ENCODE assay signal across 10 cellular contexts in the genomic region with DNA sequence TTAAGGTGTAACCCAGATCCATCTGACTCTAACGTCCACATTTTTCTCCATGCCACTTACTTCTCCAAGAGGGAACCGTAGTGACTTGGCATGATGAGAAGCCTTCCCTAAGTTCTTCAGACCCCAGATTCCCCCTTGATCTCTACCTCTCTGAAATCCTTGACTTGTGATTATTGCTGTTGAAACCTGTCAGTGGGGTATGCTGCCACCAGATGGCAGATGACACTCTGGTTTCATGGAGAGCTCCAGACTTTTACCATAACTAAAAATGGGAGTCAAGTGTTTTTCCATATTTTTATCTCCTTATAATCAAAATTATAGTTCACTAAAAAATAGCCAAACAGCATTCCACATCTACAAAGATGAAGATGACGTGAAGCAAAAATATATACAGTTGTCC.
DNase-seq lines count a peak whose midpoint lies in the region; ATAC-seq, FAIRE-seq and TF ChIP-seq lines count a peak whose summit lies in the region.
"Had no signal": no experiment of that assay in that cellular context is flagged by ENCODE, and none has a peak within 500 bp of the region (broad histone marks: within the 10 kb centered on the region; RNA-seq: fewer than 3 reads in every experiment).

No MANE protein-coding gene starts in this region.

- FAIRE-seq in keratinocyte (lab: Jason Lieb, UNC) = peak; percentile 95

- no peak overlapping the region for H3K4me3 Mint-ChIP-seq in H9
- H3K4me3 Mint-ChIP-seq in WTC11 = no peak overlapping the region
- H3K4me3 Mint-ChIP-seq: T-helper 1 cell treated with Interleukin-12 subunit alpha and Interleukin-12 subunit beta and Interleukin-4 antibody, amounts not matched to agents 30 μg/mL and 1 μg/mL, for 36 hours had no signal

- H3K14ac ChIP-seq in H9 (ENCODE audit: insufficient read depth, low read length) = no peak overlapping the region

- no peaks in the 10 kb centered on the region for H3K23me2 ChIP-seq in H9 (ENCODE audit: insufficient read length, low read depth, low read length, poor library complexity, severe bottlenecking)

- H3K79me2 ChIP-seq in H9 (ENCODE audit: insufficient read depth, low read length) (no peaks in the 10 kb centered on the region), keratinocyte (ENCODE audit: control insufficient read depth, insufficient read depth, low read length) (no peaks in the 10 kb centered on the region)

- H3K27ac ChIP-seq in H9 (ENCODE audit: insufficient read length, low read depth, low read length) = no peak overlapping the region
- no peak overlapping the region for H3K27ac ChIP-seq in keratinocyte (ENCODE audit: control insufficient read depth, insufficient read depth, low read length)
- no peak overlapping the region for H3K27ac ChIP-seq in tibial nerve

- H3T11ph ChIP-seq in H9 (ENCODE audit: low read length) = no peak overlapping the region

- peak; percentile 56; the same call in 1 of the 2 replicates for ATAC-seq in WTC11

- H3K4me2 ChIP-seq in H9 (ENCODE audit: insufficient read depth, insufficient read length, low read length) (no peak overlapping the region), keratinocyte (ENCODE audit: control insufficient read depth, extremely low read depth, insufficient read depth, low read depth, low read length) (no peak overlapping the region)

- no peak overlapping the region for H4K91ac ChIP-seq in H9 (ENCODE audit: insufficient read length, low read depth, low read length)

- no peaks in the 10 kb centered on the region for H3K27me3 ChIP-seq in H9 (ENCODE audit: insufficient read depth, low read length)
- H3K27me3 ChIP-seq in keratinocyte (ENCODE audit: control insufficient read depth, extremely low read depth, insufficient read depth, low read length) = no peaks in the 10 kb centered on the region
- H3K27me3 ChIP-seq in tibial nerve = no peaks in the 10 kb centered on the region

- H2BK15ac ChIP-seq in H9 (ENCODE audit: low read depth, low read length) = no peak overlapping the region

- no peak overlapping the region for H2BK120ac ChIP-seq in H9 (ENCODE audit: low read depth, low read length, poor library complexity, severe bottlenecking)

- H4K8ac ChIP-seq in H9 (replicated peaks; ENCODE audit: insufficient read length, low read depth, low read length) = no peak overlapping the region

- no peak overlapping the region for H3K18ac ChIP-seq in H9 (ENCODE audit: insufficient read length, low read depth, low read length)

- no peak overlapping the region for H2AK5ac ChIP-seq in H9 (ENCODE audit: insufficient read length, low read length)

- H2BK20ac ChIP-seq in H9 (ENCODE audit: low read depth, low read length, poor library complexity, severe bottlenecking) = no peak overlapping the region

- H3K4me3 ChIP-seq in keratinocyte (ENCODE audit: control insufficient read depth in 2 of 3, extremely low read depth in 1 of 3, insufficient read depth in 2 of 3, low read depth in 1 of 3, low read length in 3 of 3) = no peak overlapping the region
- H3K4me3 ChIP-seq in tibial nerve = no peak overlapping the region

- H3K9me3 Mint-ChIP-seq in H9 (no peaks in the 10 kb centered on the region), WTC11 (no peaks in the 10 kb centered on the region)
- H3K9me3 Mint-ChIP-seq: T-helper 1 cell treated with Interleukin-12 subunit alpha and Interleukin-12 subunit beta and Interleukin-4 antibody, amounts not matched to agents 30 μg/mL and 1 μg/mL, for 36 hours had no signal

- TF ChIP-seq POLR2A in tibial nerve (IDR thresholded peaks at IDR 0.05) = no peak

- no peak overlapping the region for H3K23ac ChIP-seq in H9 (ENCODE audit: insufficient read length, low read depth, low read length)

- TF ChIP-seq CTCF in AG09319 (IDR thresholded peaks at IDR 0.05; ENCODE audit: low read depth, low read length) = peak; percentile 10
- TF ChIP-seq CTCF in H9 (conservative IDR thresholded peaks at IDR 0.05) = peak; percentile 78
- TF ChIP-seq CTCF in WTC11 (IDR thresholded peaks at IDR 0.05) = peak; percentile 40; the same call in 1 of the 2 replicates
- peak; percentile 68 to 71 (median 71) for TF ChIP-seq CTCF in keratinocyte (optimal IDR thresholded peaks at IDR 0.05 in 1 of 3, IDR thresholded peaks at IDR 0.05 in 1 of 3, conservative IDR thresholded peaks at IDR 0.05 in 1 of 3; ENCODE audit: extremely low read depth in 1 of 3, insufficient read depth in 2 of 3, low read length in 3 of 3)
- TF ChIP-seq CTCF in tibial nerve (IDR thresholded peaks at IDR 0.05) = peak in 2 of 5 experiments; percentile 7 to 22

- no peaks in the 10 kb centered on the region for H3K79me1 ChIP-seq in H9 (ENCODE audit: insufficient read depth, low read depth, low read length, poor library complexity, severe bottlenecking)

- H3K4me1 ChIP-seq in H9 (ENCODE audit: insufficient read depth, low read length) (no peaks in the 10 kb centered on the region), keratinocyte (ENCODE audit: control insufficient read depth, extremely low read depth, insufficient read depth, low read length) (no peaks in the 10 kb centered on the region), tibial nerve (peaks cover 0 to 8% (median 3%) of the 10 kb centered on the region in 4 donors)

- H3K27me3 Mint-ChIP-seq in H9 (ENCODE audit: low read depth) (peaks cover 23% of the 10 kb centered on the region), WTC11 (ENCODE audit: low read depth) (no peaks in the 10 kb centered on the region; the same call in 1 of the 2 replicates)

- no peak overlapping the region for H2BK12ac ChIP-seq in H9 (ENCODE audit: insufficient read length, low read depth, low read length)

- H3K4ac ChIP-seq in H9 (ENCODE audit: low read depth, low read length) = no peak overlapping the region

- H4K20me1 ChIP-seq in H9 (ENCODE audit: control insufficient read depth, insufficient read depth, insufficient read length) = no peaks in the 10 kb centered on the region
- no peaks in the 10 kb centered on the region for H4K20me1 ChIP-seq in keratinocyte (ENCODE audit: control insufficient read depth, extremely low read depth, insufficient read depth, low read length)

- H3K9ac ChIP-seq in H9 (ENCODE audit: extremely low read depth, insufficient read length, low read length) (no peak overlapping the region), keratinocyte (ENCODE audit: control insufficient read depth, extremely low read depth, insufficient read depth, low read length) (no peak overlapping the region)

- dilution Hi-C loops in keratinocyte (cut with MboI; ENCODE audit: extremely low pct_ligation_motif_present, low sequenced_read_pairs) = no loop called here

- CTCF ChIA-PET in WTC11 (lab: Charles Lee) = interaction anchor here (0.6 to 1.5 kb wide), 16 partner anchors 11 to 762 kb away, joined by 3 to 14 read pairs (median 4); no protein-coding TSS in a partner anchor

- H3K9me3 ChIP-seq in H9 (ENCODE audit: control insufficient read depth, low read depth, low read length) (no peaks in the 10 kb centered on the region), keratinocyte (ENCODE audit: control insufficient read depth, low read depth, low read length) (no peaks in the 10 kb centered on the region), tibial nerve (no peaks in the 10 kb centered on the region)

- H3K56ac ChIP-seq in H9 (ENCODE audit: insufficient read length, low read depth, low read length) = no peak overlapping the region

- H3K4me1 Mint-ChIP-seq in H9 = peaks cover 4 to 19% of the 10 kb centered on the region in 2 experiments
- peaks cover 14% of the 10 kb centered on the region for H3K4me1 Mint-ChIP-seq in WTC11

- DNase-seq in AG09319 (ENCODE audit: extremely low read depth, low read depth) (no peak), H9 (no peak), WTC11 (ENCODE audit: low spot score) (peak; percentile 26), keratinocyte (ENCODE audit: low read depth, low spot score) (no peak), tibial nerve (ENCODE audit: low spot score in 2 of 2) (no peak), NCI-H524 treated with DMSO at 0.1 percent for 48 hours (lab: John Stamatoyannopoulos, UW) (no peak), dedifferentiated amniotic fluid mesenchymal stem cell (ENCODE audit: extremely low spot score) (no peak)
- DNase-seq in stimulated activated CD4-positive, alpha-beta T cell treated with anti-CD3 and anti-CD28 coated beads, Interleukin-12 subunit alpha, Interleukin-12 subunit beta, amount 100 ng/mL, for 4 hours = no peak
- DNase-seq: amniotic stem cell had no signal

- H3K36me3 ChIP-seq in keratinocyte (ENCODE audit: control insufficient read depth in 2 of 2, extremely low read depth in 1 of 2, insufficient read depth in 2 of 2, low read length in 2 of 2) (no peaks in the 10 kb centered on the region), tibial nerve (no peaks in the 10 kb centered on the region)

- H4K5ac ChIP-seq in H9 (ENCODE audit: insufficient read length, low read depth, low read length) = no peak overlapping the region

- no peak overlapping the region for H2BK5ac ChIP-seq in H9 (ENCODE audit: insufficient read length, low read length)

- POLR2A ChIA-PET in WTC11 (lab: Charles Lee) = no interaction called here

- H3K9me1 ChIP-seq in keratinocyte (ENCODE audit: control insufficient read depth, extremely low read depth, insufficient read depth, low read length) = no peaks in the 10 kb centered on the region

- WGBS in H9 (ENCODE audit: extremely low coverage, insufficient read length, low lambda C conversion rate) = no CpG with 5 or more reads among the region's 3 CpGs
- 83 to 86% methylated on average over 3 of the region's 3 CpGs for WGBS in tibial nerve, 2 donors

- H3K27ac Mint-ChIP-seq in H9 (no peak overlapping the region), WTC11 (no peak overlapping the region)
- H3K27ac Mint-ChIP-seq: T-helper 1 cell treated with Interleukin-12 subunit alpha and Interleukin-12 subunit beta and Interleukin-4 antibody, amounts not matched to agents 30 μg/mL and 1 μg/mL, for 36 hours had no signal

- no peaks in the 10 kb centered on the region for H3K36me3 Mint-ChIP-seq in H9 (ENCODE audit: insufficient read depth in 1 of 3, low read depth in 3 of 3)
- no peaks in the 10 kb centered on the region for H3K36me3 Mint-ChIP-seq in WTC11

- H2AFZ ChIP-seq in H9 (ENCODE audit: low read length) = no peak overlapping the region
- no peak overlapping the region for H2AFZ ChIP-seq in keratinocyte (ENCODE audit: control insufficient read depth, low read length)

- TF ChIP-seq EP300 in tibial nerve (IDR thresholded peaks at IDR 0.05) = no peak

TF ChIP-seq in WTC11, 78 proteins besides CTCF, POLR2A, EP300 and RAD21 (continues in another document):
- TF ChIP-seq NFE2L1 (CRISPR knock-in tag; IDR thresholded peaks at IDR 0.05) = no peak
- TF ChIP-seq, protein P1, sequence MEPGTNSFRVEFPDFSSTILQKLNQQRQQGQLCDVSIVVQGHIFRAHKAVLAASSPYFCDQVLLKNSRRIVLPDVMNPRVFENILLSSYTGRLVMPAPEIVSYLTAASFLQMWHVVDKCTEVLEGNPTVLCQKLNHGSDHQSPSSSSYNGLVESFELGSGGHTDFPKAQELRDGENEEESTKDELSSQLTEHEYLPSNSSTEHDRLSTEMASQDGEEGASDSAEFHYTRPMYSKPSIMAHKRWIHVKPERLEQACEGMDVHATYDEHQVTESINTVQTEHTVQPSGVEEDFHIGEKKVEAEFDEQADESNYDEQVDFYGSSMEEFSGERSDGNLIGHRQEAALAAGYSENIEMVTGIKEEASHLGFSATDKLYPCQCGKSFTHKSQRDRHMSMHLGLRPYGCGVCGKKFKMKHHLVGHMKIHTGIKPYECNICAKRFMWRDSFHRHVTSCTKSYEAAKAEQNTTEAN (CRISPR knock-in tag; IDR thresholded peaks at IDR 0.05) = no peak
